26 cellular contexts compared by ENCODE assay signal in genomic region chr14:104305511-104306449, GRCh38.
"Had no signal": no experiment of that assay in that cellular context is flagged by ENCODE, and none has a peak within 500 bp of the region (broad histone marks: within the 10 kb centered on the region; RNA-seq: fewer than 3 reads in every experiment).

No MANE protein-coding gene starts in this region.

- H3K9me3 Mint-ChIP-seq: activated naive CD4-positive, alpha-beta T cell treated with anti-CD3 and anti-CD28 coated beads, Interleukin-2, amount 50 U/mL, for 72 hours; activated T-cell treated with anti-CD3 and anti-CD28 coated beads, Interleukin-2, amount 50 U/mL, for 24 hours; natural killer cell treated with Interleukin-12 subunit alpha and Interleukin-12 subunit beta and Interleukin-15 and Interleukin-18, amount 100 ng/mL, for 72 hours; stimulated activated naive CD8-positive, alpha-beta T cell treated with anti-CD3 and anti-CD28 coated beads, Interleukin-15, Interleukin-2, amounts not matched to agents 100 ng/mL and 50 ng/mL, for 24 hours had no signal

- H3K4me1 ChIP-seq: colonic mucosa, pancreas, psoas muscle, upper lobe of left lung, vagina had no signal

- H3K27me3 Mint-ChIP-seq: activated CD4-positive, alpha-beta memory T cell treated with anti-CD3 and anti-CD28 coated beads, Interleukin-2, amount 10 ng/mL, durations not matched to agents 7 days and 5 days; activated CD4-positive, alpha-beta T cell treated with anti-CD3 and anti-CD28 coated beads, Interleukin-2, amount 10 ng/mL, durations not matched to agents 7 days and 5 days; activated T-cell treated with anti-CD3 and anti-CD28 coated beads, Interleukin-2, amount 50 U/mL, for 24 hours; stimulated activated naive CD8-positive, alpha-beta T cell treated with anti-CD3 and anti-CD28 coated beads, Interleukin-15, Interleukin-2, amounts not matched to agents 100 ng/mL and 50 ng/mL, for 24 hours had no signal

- H3K27ac ChIP-seq: colonic mucosa, dorsolateral prefrontal cortex, neutrophil, pancreas, psoas muscle, upper lobe of left lung, vagina had no signal

- ATAC-seq: activated naive CD4-positive, alpha-beta T cell treated with anti-CD3 and anti-CD28 coated beads, Interleukin-2, amount 50 U/mL, for 72 hours; natural killer cell treated with Interleukin-12 subunit alpha and Interleukin-12 subunit beta and Interleukin-15 and Interleukin-18, amount 100 ng/mL, for 72 hours; pancreas; psoas muscle; stimulated activated effector memory CD8-positive, alpha-beta T cell treated with anti-CD3 and anti-CD28 coated beads, Interleukin-12 subunit alpha, Interleukin-12 subunit beta, amount 100 ng/mL, for 72 hours; T-helper 17 cell; WTC11 had no signal

- H3K4me3 ChIP-seq: colonic mucosa, dorsolateral prefrontal cortex, lung, pancreas, psoas muscle, upper lobe of left lung, vagina had no signal

- H3K9me3 ChIP-seq: colonic mucosa, neutrophil, pancreas, psoas muscle, upper lobe of left lung, vagina had no signal

- H3K36me3 Mint-ChIP-seq: activated naive CD4-positive, alpha-beta T cell treated with anti-CD3 and anti-CD28 coated beads, Interleukin-2, amount 50 U/mL, for 72 hours; stimulated activated effector memory CD8-positive, alpha-beta T cell treated with anti-CD3 and anti-CD28 coated beads, Interleukin-12 subunit alpha, Interleukin-12 subunit beta, amount 100 ng/mL, for 72 hours had no signal

- H3K27ac Mint-ChIP-seq: activated CD4-positive, alpha-beta memory T cell treated with anti-CD3 and anti-CD28 coated beads, Interleukin-2, amount 10 ng/mL, durations not matched to agents 7 days and 5 days; activated CD4-positive, alpha-beta T cell treated with anti-CD3 and anti-CD28 coated beads, Interleukin-2, amount 10 ng/mL, durations not matched to agents 7 days and 5 days; activated naive CD4-positive, alpha-beta T cell treated with anti-CD3 and anti-CD28 coated beads, Interleukin-2, amount 50 U/mL, for 72 hours; activated T-cell treated with anti-CD3 and anti-CD28 coated beads, Interleukin-2, amount 50 U/mL, for 24 hours; natural killer cell treated with Interleukin-12 subunit alpha and Interleukin-12 subunit beta and Interleukin-15 and Interleukin-18, amount 100 ng/mL, for 72 hours; stimulated activated effector memory CD8-positive, alpha-beta T cell treated with anti-CD3 and anti-CD28 coated beads, Interleukin-12 subunit alpha, Interleukin-12 subunit beta, amount 100 ng/mL, for 72 hours; stimulated activated naive CD8-positive, alpha-beta T cell treated with anti-CD3 and anti-CD28 coated beads, Interleukin-15, Interleukin-2, amounts not matched to agents 100 ng/mL and 50 ng/mL, for 24 hours; T-helper 17 cell; WTC11 had no signal

- H3K4me3 Mint-ChIP-seq: activated CD4-positive, alpha-beta memory T cell treated with anti-CD3 and anti-CD28 coated beads, Interleukin-2, amount 10 ng/mL, durations not matched to agents 7 days and 5 days; activated CD4-positive, alpha-beta T cell treated with anti-CD3 and anti-CD28 coated beads, Interleukin-2, amount 10 ng/mL, durations not matched to agents 7 days and 5 days; activated T-cell treated with anti-CD3 and anti-CD28 coated beads, Interleukin-2, amount 50 U/mL, for 24 hours; natural killer cell treated with Interleukin-12 subunit alpha and Interleukin-12 subunit beta and Interleukin-15 and Interleukin-18, amount 100 ng/mL, for 72 hours; stimulated activated effector memory CD8-positive, alpha-beta T cell treated with anti-CD3 and anti-CD28 coated beads, Interleukin-12 subunit alpha, Interleukin-12 subunit beta, amount 100 ng/mL, for 72 hours; stimulated activated naive CD8-positive, alpha-beta T cell treated with anti-CD3 and anti-CD28 coated beads, Interleukin-15, Interleukin-2, amounts not matched to agents 100 ng/mL and 50 ng/mL, for 24 hours; T-helper 17 cell; WTC11 had no signal

- H3K36me3 ChIP-seq: colonic mucosa, neutrophil, pancreas, upper lobe of left lung, vagina had no signal

- H3K27me3 ChIP-seq: colonic mucosa, neutrophil, pancreas, upper lobe of left lung, vagina had no signal

- DNase-seq: activated CD4-positive, alpha-beta memory T cell treated with anti-CD3 and anti-CD28 coated beads, Interleukin-2, amount 10 ng/mL, durations not matched to agents 7 days and 5 days; activated CD4-positive, alpha-beta T cell treated with anti-CD3 and anti-CD28 coated beads for 1 hour; activated CD4-positive, alpha-beta T cell treated with anti-CD3 and anti-CD28 coated beads, Interleukin-2, amount 10 ng/mL, durations not matched to agents 7 days and 5 days; activated CD8-positive, alpha-beta memory T cell treated with anti-CD3 and anti-CD28 coated beads, Interleukin-2, amount 50 U/mL, for 48 hours; activated gamma-delta T cell treated with Interleukin-2 at 50 U/mL for 16 hours; activated T-cell treated with anti-CD3 and anti-CD28 coated beads, Interleukin-2, amount 50 U/mL, for 24 hours; colonic mucosa; effector memory CD4-positive, alpha-beta T cell; hippocampal formation; mesendoderm; stimulated activated CD4-positive, alpha-beta T cell treated with anti-CD3 and anti-CD28 coated beads, Interleukin-12 subunit alpha, Interleukin-12 subunit beta, amount 100 ng/mL, for 4 hours; stimulated activated CD4-positive, alpha-beta T cell treated with anti-CD3 and anti-CD28 coated beads, Interleukin-4, amount 100 ng/mL, for 1 hour; T-helper 17 cell; T1000 had no signal

- H3K4me1 Mint-ChIP-seq: activated CD4-positive, alpha-beta memory T cell treated with anti-CD3 and anti-CD28 coated beads, Interleukin-2, amount 10 ng/mL, durations not matched to agents 7 days and 5 days; activated CD4-positive, alpha-beta T cell treated with anti-CD3 and anti-CD28 coated beads, Interleukin-2, amount 10 ng/mL, durations not matched to agents 7 days and 5 days; T-helper 17 cell; WTC11 had no signal
